In genomic region chr17:71633391-71633849, GRCh38 we compare ENCODE assay signal across 13 cellular contexts.
A peak's percentile ranks its signal among the peaks of the same experiment; 100 is the strongest.
DNase-seq lines count a peak whose midpoint lies in the region; ATAC-seq and TF ChIP-seq lines count a peak whose summit lies in the region.
"Had no signal": no experiment of that assay in that cellular context is flagged by ENCODE, and none has a peak within 500 bp of the region (broad histone marks: within the 10 kb centered on the region; RNA-seq: fewer than 3 reads in every experiment).

No MANE protein-coding gene starts in this region.

- no peak for TF ChIP-seq POLR2A in suprapubic skin (IDR thresholded peaks at IDR 0.05)
- no peak for TF ChIP-seq POLR2A in GM18505 (IDR thresholded peaks at IDR 0.05; ENCODE audit: borderline replicate concordance, extremely low read depth, insufficient read depth, insufficient read length)

- ATAC-seq in omental fat pad (ENCODE audit: low FRiP score) (peak; percentile 85), HG03097 (IDR thresholded peaks at IDR 0.05; ENCODE audit: low FRiP score, unreplicated experiment) (no peak), GM18505 (IDR thresholded peaks at IDR 0.05; ENCODE audit: unreplicated experiment) (no peak), HG03095 (IDR thresholded peaks at IDR 0.05; ENCODE audit: unreplicated experiment) (no peak)
- ATAC-seq: stimulated activated memory B cell treated with anti-CD40 and anti-IgM and Interleukin-4, amounts not matched to agents 10 μg/mL and 1 μg/mL and 100 μg/mL, for 72 hours had no signal

- H3K4me3 ChIP-seq in suprapubic skin = no peak overlapping the region
- H3K4me3 ChIP-seq: SK-N-MC had no signal

- no peaks in the 10 kb centered on the region for H3K27me3 ChIP-seq in suprapubic skin

- no peak overlapping the region for H3K27ac ChIP-seq in suprapubic skin
- H3K27ac ChIP-seq: SK-N-MC had no signal

- no peak for TF ChIP-seq CTCF in omental fat pad (IDR thresholded peaks at IDR 0.05)
- no peak for TF ChIP-seq CTCF in suprapubic skin (IDR thresholded peaks at IDR 0.05)

- peaks cover 9% of the 10 kb centered on the region for H3K4me1 ChIP-seq in suprapubic skin

- H3K36me3 ChIP-seq in suprapubic skin = no peaks in the 10 kb centered on the region

- no peak for TF ChIP-seq EP300 in suprapubic skin (IDR thresholded peaks at IDR 0.05)

- DNase-seq in GM03348 (ENCODE audit: low spot score) (peak; percentile 28), NCI-H69 (lab: John Stamatoyannopoulos, UW) (peak; percentile 59), dedifferentiated amniotic fluid mesenchymal stem cell (ENCODE audit: extremely low spot score) (peak; percentile 54), omental fat pad (ENCODE audit: low spot score) (no peak), suprapubic skin (ENCODE audit: low spot score in 2 of 2) (no peak)
- DNase-seq: aorta; NCI-H2171; stimulated activated CD4-positive, alpha-beta T cell treated with anti-CD3 and anti-CD28 coated beads, Interleukin-12 subunit alpha, Interleukin-12 subunit beta, amount 100 ng/mL, for 4 hours had no signal

- 14% methylated on average over 4 of the region's 4 CpGs for WGBS in suprapubic skin

- no peaks in the 10 kb centered on the region for H3K9me3 ChIP-seq in suprapubic skin

Comparison
In these comparisons a context has a peak if more than half of its experiments do, and no peak if none do; other contexts are left out.
1. DNase-seq: peak in GM03348 (single experiment), NCI-H69 (single experiment) and dedifferentiated amniotic fluid mesenchymal stem cell (single experiment); none in omental fat pad (single experiment) and suprapubic skin (0 of 2).